10 cellular contexts compared by ENCODE assay signal in genomic region chr7:97973206-97973658, GRCh38. TPM values are rescaled to one million over a fixed set of nuclear protein-coding genes. Genes with fewer than 3 reads are reported as not detected.
A peak's percentile ranks its signal among the peaks of the same experiment; 100 is the strongest.
DNase-seq lines count a peak whose midpoint lies in the region; ATAC-seq, FAIRE-seq and TF ChIP-seq lines count a peak whose summit lies in the region.
"Had no signal": no experiment of that assay in that cellular context is flagged by ENCODE, and none has a peak within 500 bp of the region (broad histone marks: within the 10 kb centered on the region; RNA-seq: fewer than 3 reads in every experiment).

No MANE protein-coding gene starts in this region.

- no peak for ATAC-seq in stimulated activated naive CD8-positive, alpha-beta T cell treated with anti-CD3 and anti-CD28 coated beads, Interleukin-15, Interleukin-2, amounts not matched to agents 100 U/mL and 50 U/mL, for 24 hours
- ATAC-seq in GM21528 (IDR thresholded peaks at IDR 0.05; ENCODE audit: low FRiP score, unreplicated experiment) (no peak), HG02938 (IDR thresholded peaks at IDR 0.05; ENCODE audit: unreplicated experiment) (no peak)

- peaks cover 3% of the 10 kb centered on the region for H3K9me3 Mint-ChIP-seq in stimulated activated naive CD8-positive, alpha-beta T cell treated with anti-CD3 and anti-CD28 coated beads, Interleukin-15, Interleukin-2, amounts not matched to agents 100 ng/mL and 50 ng/mL, for 24 hours
- peaks cover 3% of the 10 kb centered on the region for H3K9me3 Mint-ChIP-seq in glutamatergic neuron (ENCODE audit: unreplicated experiment)

- no peak for TF ChIP-seq CTCF in glutamatergic neuron (IDR thresholded peaks at IDR 0.05; ENCODE audit: partially characterized antibody, unreplicated experiment)

- no peak for DNase-seq in stimulated activated naive CD8-positive, alpha-beta T cell treated with anti-CD3 and anti-CD28 coated beads, Interleukin-15, Interleukin-2, amounts not matched to agents 100 U/mL and 50 U/mL, for 24 hours
- DNase-seq in NCI-H69 (lab: John Stamatoyannopoulos, UW), result peak; percentile 96
- peak; percentile 21 for DNase-seq in glutamatergic neuron
- DNase-seq in RCC 7860 (ENCODE audit: low spot score), result no peak
- DNase-seq in OCI-M1 (lab: John Stamatoyannopoulos, UW), result no peak

- peaks cover 25% of the 10 kb centered on the region for H3K36me3 Mint-ChIP-seq in stimulated activated naive CD8-positive, alpha-beta T cell treated with anti-CD3 and anti-CD28 coated beads, Interleukin-15, Interleukin-2, amounts not matched to agents 100 ng/mL and 50 ng/mL, for 24 hours (ENCODE audit: low read depth)
- H3K36me3 Mint-ChIP-seq in glutamatergic neuron (ENCODE audit: unreplicated experiment), result peaks cover 4% of the 10 kb centered on the region

- H3K4me3 Mint-ChIP-seq in stimulated activated naive CD8-positive, alpha-beta T cell treated with anti-CD3 and anti-CD28 coated beads, Interleukin-15, Interleukin-2, amounts not matched to agents 100 ng/mL and 50 ng/mL, for 24 hours, result peak overlapping the region; percentile 64
- peak overlapping the region; percentile 72 for H3K4me3 Mint-ChIP-seq in glutamatergic neuron (ENCODE audit: unreplicated experiment)

- no peak for FAIRE-seq in RCC 7860 (lab: Jason Lieb, UNC)

- H3K27me3 Mint-ChIP-seq in stimulated activated naive CD8-positive, alpha-beta T cell treated with anti-CD3 and anti-CD28 coated beads, Interleukin-15, Interleukin-2, amounts not matched to agents 100 ng/mL and 50 ng/mL, for 24 hours, result no peaks in the 10 kb centered on the region
- H3K27me3 Mint-ChIP-seq in glutamatergic neuron (ENCODE audit: unreplicated experiment), result peaks cover 7% of the 10 kb centered on the region

- peaks cover 27% of the 10 kb centered on the region for H3K4me1 Mint-ChIP-seq in stimulated activated naive CD8-positive, alpha-beta T cell treated with anti-CD3 and anti-CD28 coated beads, Interleukin-15, Interleukin-2, amounts not matched to agents 100 ng/mL and 50 ng/mL, for 24 hours (ENCODE audit: low read depth)
- H3K4me1 Mint-ChIP-seq in glutamatergic neuron (ENCODE audit: low read depth, unreplicated experiment), result peaks cover 2% of the 10 kb centered on the region

- no peak overlapping the region for H3K27ac Mint-ChIP-seq in stimulated activated naive CD8-positive, alpha-beta T cell treated with anti-CD3 and anti-CD28 coated beads, Interleukin-15, Interleukin-2, amounts not matched to agents 100 ng/mL and 50 ng/mL, for 24 hours
- peak overlapping the region; percentile 64 for H3K27ac Mint-ChIP-seq in glutamatergic neuron (ENCODE audit: unreplicated experiment)

RNA-seq across cellular contexts. Expression of gene OCM2, which starts 16.8 kb away (rescaled TPM):
- not detected for total RNA-seq in glutamatergic neuron (ENCODE audit: unreplicated experiment)
- total RNA-seq: SJCRH30, vagina had no signal

Comparison
In these comparisons a context has a peak if more than half of its experiments do, and no peak if none do; other contexts are left out.
1. DNase-seq: peak in NCI-H69 (single experiment) and glutamatergic neuron (single experiment); none in stimulated activated naive CD8-positive, alpha-beta T cell treated with anti-CD3 and anti-CD28 coated beads, Interleukin-15, Interleukin-2, amounts not matched to agents 100 U/mL and 50 U/mL, for 24 hours (single experiment), RCC 7860 (single experiment) and OCI-M1 (single experiment).